Comparison of ENCODE assay signal across 14 cellular contexts in the genomic region with DNA sequence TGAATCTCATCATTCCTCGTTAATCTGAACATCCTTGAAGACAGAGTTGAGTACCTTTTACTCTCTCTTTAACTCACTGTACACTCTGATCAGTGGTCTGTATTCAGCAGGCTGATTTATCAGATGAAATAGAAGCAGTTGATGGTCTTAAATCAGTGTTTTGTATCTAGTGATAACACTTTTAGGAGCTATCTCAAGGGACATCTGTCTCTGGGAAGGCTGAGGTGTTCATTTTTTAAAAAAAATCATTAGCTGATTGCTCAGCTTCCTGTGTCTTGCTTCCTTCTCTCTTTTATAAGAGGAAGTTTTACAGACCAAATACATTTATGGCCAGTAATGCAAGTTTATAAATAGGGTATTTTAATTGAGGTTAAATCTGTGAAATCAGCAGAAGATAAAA. TPM values are rescaled to one million over a fixed set of nuclear protein-coding genes. Genes with fewer than 3 reads are reported as not detected.
DNase-seq lines count a peak whose midpoint lies in the region; ATAC-seq and TF ChIP-seq lines count a peak whose summit lies in the region.
"Had no signal": no experiment of that assay in that cellular context is flagged by ENCODE, and none has a peak within 500 bp of the region (broad histone marks: within the 10 kb centered on the region; RNA-seq: fewer than 3 reads in every experiment).

No MANE protein-coding gene starts in this region.

- H3K27ac ChIP-seq in skin epidermis: peak overlapping the region in 14 of 21 experiments; percentile 4 to 88 (median 54)
- H3K27ac ChIP-seq: 22Rv1 had no signal

- H3K4me1 Mint-ChIP-seq in progenitor cell of endocrine pancreas (ENCODE audit: low read depth): peaks cover 5% of the 10 kb centered on the region

- H3K4me3 ChIP-seq in skin epidermis: no peak overlapping the region

- H3K36me3 Mint-ChIP-seq in progenitor cell of endocrine pancreas (ENCODE audit: insufficient read depth): no peaks in the 10 kb centered on the region

- DNase-seq in SIG-M5 treated with dmso at 0.1 percent for 504 hours (lab: John Stamatoyannopoulos, UW; ENCODE audit: unreplicated experiment): peak; percentile 14
- no peak for DNase-seq in SIG-M5 (lab: John Stamatoyannopoulos, UW)
- DNase-seq in NAMALWA (ENCODE audit: low spot score): peak; percentile 5
- peak; percentile 4 for DNase-seq in central memory CD4-positive, alpha-beta T cell
- no peak for DNase-seq in DMS79 treated with DMSO at 0.1 percent for 48 hours (lab: John Stamatoyannopoulos, UW)
- no peak for DNase-seq in progenitor cell of endocrine pancreas (ENCODE audit: low spot score, unreplicated experiment)
- DNase-seq: nucleus accumbens; PC-3; stimulated activated CD4-positive, alpha-beta T cell treated with anti-CD3 and anti-CD28 coated beads, Interleukin-15, amount 100 ng/mL, for 24 hours; stimulated activated naive B cell treated with anti-CD40 and anti-IgM and Interleukin-4, amounts not matched to agents 10 μg/mL and 1 μg/mL and 100 μg/mL, for 72 hours had no signal

- no peaks in the 10 kb centered on the region for H3K9me3 Mint-ChIP-seq in progenitor cell of endocrine pancreas (ENCODE audit: low read depth)
- H3K9me3 Mint-ChIP-seq: stimulated activated naive B cell treated with anti-CD40 and anti-IgM and Interleukin-4, amounts not matched to agents 10 μg/mL and 1 μg/mL and 100 μg/mL, for 72 hours had no signal

- H3K27me3 Mint-ChIP-seq in progenitor cell of endocrine pancreas: no peaks in the 10 kb centered on the region
- H3K27me3 Mint-ChIP-seq: stimulated activated naive B cell treated with anti-CD40 and anti-IgM and Interleukin-4, amounts not matched to agents 10 μg/mL and 1 μg/mL and 100 μg/mL, for 72 hours had no signal

- ATAC-seq in GM19397 (IDR thresholded peaks at IDR 0.05; ENCODE audit: unreplicated experiment): no peak
- ATAC-seq: PC-3 had no signal

- no peak for TF ChIP-seq CTCF in progenitor cell of endocrine pancreas (IDR thresholded peaks at IDR 0.05; ENCODE audit: unreplicated experiment)

- H3K4me3 Mint-ChIP-seq in progenitor cell of endocrine pancreas (ENCODE audit: low read depth): no peak overlapping the region

- H3K27ac Mint-ChIP-seq in progenitor cell of endocrine pancreas: no peak overlapping the region

RNA-seq across cellular contexts. Expression of gene CCDC170, which starts 12.1 kb away (rescaled TPM):
- total RNA-seq in progenitor cell of endocrine pancreas: 0.22 TPM in 1 of 2 replicates, not detected in the other
- total RNA-seq: kidney epithelial cell, PC-3 had no signal

RNA-seq across cellular contexts. Expression of gene RMND1, which starts 29.8 kb away (rescaled TPM):
- total RNA-seq in progenitor cell of endocrine pancreas: 38.5 and 40.2 TPM in 2 replicates

Comparison
In these comparisons a context has a peak if more than half of its experiments do, and no peak if none do; other contexts are left out.
1. DNase-seq: peak in SIG-M5 treated with dmso at 0.1 percent for 504 hours (single experiment), NAMALWA (single experiment) and central memory CD4-positive, alpha-beta T cell (single experiment); none in SIG-M5 (single experiment), DMS79 treated with DMSO at 0.1 percent for 48 hours (single experiment) and progenitor cell of endocrine pancreas (single experiment).